In genomic region chr11:120352405-120352804, GRCh38 we compare ENCODE assay signal across 17 cellular contexts. TPM values are rescaled to one million over a fixed set of nuclear protein-coding genes. Genes with fewer than 3 reads are reported as not detected.
"Had no signal": no experiment of that assay in that cellular context is flagged by ENCODE, and none has a peak within 500 bp of the region (broad histone marks: within the 10 kb centered on the region; RNA-seq: fewer than 3 reads in every experiment).

No MANE protein-coding gene starts in this region.

- H3K36me3 Mint-ChIP-seq: activated naive CD4-positive, alpha-beta T cell treated with anti-CD3 and anti-CD28 coated beads, Interleukin-2, amount 10 ng/mL, durations not matched to agents 7 days and 5 days had no signal

- DNase-seq: activated CD4-positive, CD25-positive, alpha-beta regulatory T cell treated with anti-CD3 and anti-CD28 coated beads, Interleukin-2, amount 50 U/mL, for 72 hours; activated CD8-positive, alpha-beta memory T cell treated with anti-CD3 and anti-CD28 coated beads for 24 hours; activated CD8-positive, alpha-beta memory T cell treated with anti-CD3 and anti-CD28 coated beads, Interleukin-2, amount 50 U/mL, for 48 hours; activated effector memory CD4-positive, alpha-beta T cell treated with Interleukin-2 at 50 U/mL for 16 hours; activated naive CD4-positive, alpha-beta T cell treated with anti-CD3 and anti-CD28 coated beads, Interleukin-2, amount 10 ng/mL, durations not matched to agents 7 days and 5 days; activated T-cell treated with anti-CD3 and anti-CD28 coated beads, Interleukin-2, amount 50 U/mL, for 48 hours; aorta; brain microvascular endothelial cell; effector CD8-positive, alpha-beta T cell; esophagus squamous epithelium; hippocampal formation; naive thymus-derived CD4-positive, alpha-beta T cell; sigmoid colon; stimulated activated naive CD4-positive, alpha-beta T cell; T-helper 1 cell; T-helper 9 cell had no signal

- H3K4me3 ChIP-seq: esophagus squamous epithelium, sigmoid colon had no signal

- H3K4me3 Mint-ChIP-seq: activated naive CD4-positive, alpha-beta T cell treated with anti-CD3 and anti-CD28 coated beads, Interleukin-2, amount 10 ng/mL, durations not matched to agents 7 days and 5 days; memory B cell; naive thymus-derived CD4-positive, alpha-beta T cell had no signal

- H3K9me3 Mint-ChIP-seq: activated naive CD4-positive, alpha-beta T cell treated with anti-CD3 and anti-CD28 coated beads, Interleukin-2, amount 10 ng/mL, durations not matched to agents 7 days and 5 days; memory B cell had no signal

- H3K4me1 Mint-ChIP-seq: activated naive CD4-positive, alpha-beta T cell treated with anti-CD3 and anti-CD28 coated beads, Interleukin-2, amount 10 ng/mL, durations not matched to agents 7 days and 5 days had no signal

- H3K9me3 ChIP-seq: esophagus squamous epithelium, sigmoid colon had no signal

- ATAC-seq: naive thymus-derived CD4-positive, alpha-beta T cell had no signal

- H3K27me3 ChIP-seq: brain microvascular endothelial cell, esophagus squamous epithelium, sigmoid colon had no signal

- H3K36me3 ChIP-seq: brain microvascular endothelial cell, esophagus squamous epithelium, sigmoid colon had no signal

- H3K27ac ChIP-seq: brain microvascular endothelial cell, esophagus squamous epithelium, sigmoid colon had no signal

- H3K27ac Mint-ChIP-seq: activated naive CD4-positive, alpha-beta T cell treated with anti-CD3 and anti-CD28 coated beads, Interleukin-2, amount 10 ng/mL, durations not matched to agents 7 days and 5 days; memory B cell; naive thymus-derived CD4-positive, alpha-beta T cell had no signal

RNA-seq across cellular contexts. Expression of gene TLCD5, which starts 27.3 kb away (rescaled TPM):
- polyA plus RNA-seq: naive thymus-derived CD4-positive, alpha-beta T cell had no signal
